ENCODE assay signal across 29 cellular contexts in the genomic region with DNA sequence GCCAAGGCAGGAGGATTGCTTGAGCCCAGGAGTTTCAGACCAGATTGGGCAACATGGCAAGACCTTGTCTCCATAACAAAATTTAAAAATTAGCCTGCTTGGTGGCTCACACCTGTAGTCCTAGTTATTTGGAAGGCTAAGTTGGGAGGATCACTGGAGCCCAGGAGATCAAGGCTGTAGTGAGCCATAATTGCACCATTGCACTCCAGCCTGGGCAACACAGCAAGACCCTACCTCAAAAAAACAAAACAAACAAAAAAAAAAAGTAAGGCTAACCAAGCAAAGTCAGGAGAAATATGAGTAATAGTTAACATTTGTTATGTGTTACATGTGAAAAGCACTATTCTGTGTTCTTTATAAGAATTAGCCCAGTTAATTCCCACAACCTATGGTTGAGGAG.
"Had no signal": no experiment of that assay in that cellular context is flagged by ENCODE, and none has a peak within 500 bp of the region (broad histone marks: within the 10 kb centered on the region; RNA-seq: fewer than 3 reads in every experiment).

No MANE protein-coding gene starts in this region.

- H3K36me3 ChIP-seq: colonic mucosa, esophagus muscularis mucosa, esophagus squamous epithelium, gastrocnemius medialis, gastroesophageal sphincter, heart left ventricle, heart right ventricle had no signal

- H3K27ac ChIP-seq: colonic mucosa, coronary artery, dorsolateral prefrontal cortex, epithelial cell of prostate, esophagus muscularis mucosa, esophagus squamous epithelium, foreskin keratinocyte, gastrocnemius medialis, gastroesophageal sphincter, heart left ventricle, heart right ventricle, hepatocyte had no signal

- H2AFZ ChIP-seq: hepatocyte had no signal

- ATAC-seq: effector memory CD8-positive, alpha-beta T cell; esophagus mucosa; foreskin keratinocyte; gastrocnemius medialis; gastroesophageal sphincter; heart left ventricle; heart right ventricle had no signal

- H3K27me3 ChIP-seq: colonic mucosa, gastrocnemius medialis had no signal

- H3K4me3 ChIP-seq: colonic mucosa, coronary artery, dorsolateral prefrontal cortex, esophagus muscularis mucosa, esophagus squamous epithelium, gastrocnemius medialis, gastroesophageal sphincter, heart left ventricle, heart right ventricle, hepatocyte had no signal

- H3K4me1 ChIP-seq: colonic mucosa, esophagus muscularis mucosa, esophagus squamous epithelium, foreskin keratinocyte, gastrocnemius medialis, gastroesophageal sphincter, heart left ventricle, heart right ventricle had no signal

- H3K79me2 ChIP-seq: hepatocyte had no signal

- H3K4me3 Mint-ChIP-seq: dendritic cell treated with granulocyte-macrophage colony-stimulating factor and Interleukin-4, amounts not matched to agents 40 ng/mL and 50 ng/mL, for 4 days; effector memory CD8-positive, alpha-beta T cell; endodermal cell had no signal

- H3K9me3 Mint-ChIP-seq: dendritic cell treated with granulocyte-macrophage colony-stimulating factor and Interleukin-4, amounts not matched to agents 40 ng/mL and 50 ng/mL, for 4 days; effector memory CD8-positive, alpha-beta T cell had no signal

- H3K4me2 ChIP-seq: hepatocyte had no signal

- FAIRE-seq: endometrium, endothelial cell of umbilical vein, frontal cortex had no signal

- H3K9me3 ChIP-seq: colonic mucosa, esophagus muscularis mucosa, esophagus squamous epithelium, gastrocnemius medialis, gastroesophageal sphincter, heart right ventricle had no signal

- DNase-seq: colonic mucosa; cortex of kidney; dermis blood vessel endothelial cell; dorsolateral prefrontal cortex; effector CD4-positive, alpha-beta T cell; effector CD8-positive, alpha-beta T cell; effector memory CD4-positive, alpha-beta T cell; effector memory CD8-positive, alpha-beta T cell; endodermal cell; erythroblast; esophagus squamous epithelium; foreskin fibroblast; foreskin keratinocyte; foreskin melanocyte; gastrocnemius medialis; glutamatergic neuron; head of caudate nucleus; heart left ventricle; heart right ventricle had no signal

- H3K27ac Mint-ChIP-seq: dendritic cell treated with granulocyte-macrophage colony-stimulating factor and Interleukin-4, amounts not matched to agents 40 ng/mL and 50 ng/mL, for 4 days; effector memory CD8-positive, alpha-beta T cell; endodermal cell had no signal
